9 cellular contexts compared by ENCODE assay signal in genomic region chr1:235938714-235939487, GRCh38.
DNase-seq lines count a peak whose midpoint lies in the region; ATAC-seq and FAIRE-seq lines count a peak whose summit lies in the region.
"Had no signal": no experiment of that assay in that cellular context is flagged by ENCODE, and none has a peak within 500 bp of the region (broad histone marks: within the 10 kb centered on the region; RNA-seq: fewer than 3 reads in every experiment).

No MANE protein-coding gene starts in this region.

- intact Hi-C loops in naive thymus-derived CD4-positive, alpha-beta T cell (cut with micrococcal nuclease) = no loop called here

- peaks cover 0 to 13% of the 10 kb centered on the region in 2 donors for H3K4me1 ChIP-seq in naive thymus-derived CD4-positive, alpha-beta T cell (ENCODE audit: control insufficient read depth in 2 of 2, insufficient read depth in 2 of 2, low read length in 2 of 2)

- peaks cover 3% of the 10 kb centered on the region for H3K27me3 Mint-ChIP-seq in activated CD8-positive, alpha-beta T cell treated with anti-CD3 and anti-CD28 coated beads, Interleukin-2, amount 10 ng/mL, durations not matched to agents 7 days and 5 days (ENCODE audit: low read depth)
- H3K27me3 Mint-ChIP-seq in naive thymus-derived CD4-positive, alpha-beta T cell = peaks cover 0 to 10% (median 0%) of the 10 kb centered on the region in 5 donors

- H3K4me1 Mint-ChIP-seq in activated CD8-positive, alpha-beta T cell treated with anti-CD3 and anti-CD28 coated beads, Interleukin-2, amount 10 ng/mL, durations not matched to agents 7 days and 5 days (ENCODE audit: low read depth) = peaks cover 42% of the 10 kb centered on the region
- peaks cover 10 to 40% (median 26%) of the 10 kb centered on the region in 7 donors for H3K4me1 Mint-ChIP-seq in naive thymus-derived CD4-positive, alpha-beta T cell

- no peaks in the 10 kb centered on the region for H3K36me3 ChIP-seq in naive thymus-derived CD4-positive, alpha-beta T cell (ENCODE audit: control insufficient read depth in 2 of 3, insufficient read depth in 3 of 3, low read length in 3 of 3)

- DNase-seq in GM18507 (ENCODE audit: extremely low spot score, insufficient read length, low read depth) (no peak), ureter (ENCODE audit: low spot score) (no peak), NCI-H510A treated with DMSO at 0.1 percent for 48 hours (lab: John Stamatoyannopoulos, UW) (no peak), mucosa of gallbladder (ENCODE audit: low spot score) (no peak), GOT3 (lab: John Stamatoyannopoulos, UW) (no peak)
- no peak for DNase-seq in activated CD8-positive, alpha-beta T cell treated with anti-CD3 and anti-CD28 coated beads, Interleukin-2, amount 10 ng/mL, durations not matched to agents 7 days and 5 days
- DNase-seq in naive thymus-derived CD4-positive, alpha-beta T cell = no peak
- DNase-seq: stimulated activated CD4-positive, alpha-beta T cell treated with anti-CD3 and anti-CD28 coated beads, Interleukin-12 subunit alpha, Interleukin-12 subunit beta, amount 100 ng/mL, for 4 hours had no signal

- CTCF ChIA-PET in activated CD8-positive, alpha-beta T cell treated with anti-CD3 and anti-CD28 coated beads, Interleukin-2, amount 10 ng/mL, durations not matched to agents 7 days and 5 days (lab: Charles Lee) = interaction anchor here (0.9 to 3.4 kb wide), 7 partner anchors 13 to 96 kb away, joined by 3 to 10 read pairs (median 3); partner anchors contain the start of gene LYST
- CTCF ChIA-PET in naive thymus-derived CD4-positive, alpha-beta T cell (lab: Charles Lee) = no interaction called here

- H3K4me3 Mint-ChIP-seq in activated CD8-positive, alpha-beta T cell treated with anti-CD3 and anti-CD28 coated beads, Interleukin-2, amount 10 ng/mL, durations not matched to agents 7 days and 5 days = peak overlapping the region; percentile 41
- H3K4me3 Mint-ChIP-seq in naive thymus-derived CD4-positive, alpha-beta T cell = peak overlapping the region in 1 of 10 donors; percentile 66

- peak; percentile 81 for FAIRE-seq in GM18507 (lab: Jason Lieb, UNC)

- H3K36me3 Mint-ChIP-seq in activated CD8-positive, alpha-beta T cell treated with anti-CD3 and anti-CD28 coated beads, Interleukin-2, amount 10 ng/mL, durations not matched to agents 7 days and 5 days (ENCODE audit: low read depth) = peaks cover 3% of the 10 kb centered on the region
- H3K36me3 Mint-ChIP-seq in naive thymus-derived CD4-positive, alpha-beta T cell = peaks cover 0 to 9% (median 0%) of the 10 kb centered on the region in 5 donors

- H3K4me3 ChIP-seq in naive thymus-derived CD4-positive, alpha-beta T cell (ENCODE audit: low read length) = no peak overlapping the region

- POLR2A ChIA-PET in activated CD8-positive, alpha-beta T cell treated with anti-CD3 and anti-CD28 coated beads, Interleukin-2, amount 10 ng/mL, durations not matched to agents 7 days and 5 days (lab: Charles Lee) = interaction anchor here (1.1 kb wide), 1 partner anchor 15 kb away, joined by 3 read pairs; no protein-coding TSS in a partner anchor
- POLR2A ChIA-PET in naive thymus-derived CD4-positive, alpha-beta T cell (lab: Charles Lee) = interaction anchor here (0.6 to 1.1 kb wide), 2 partner anchors 17 to 21 kb away, joined by 3 read pairs; no protein-coding TSS in a partner anchor

- H3K27me3 ChIP-seq in naive thymus-derived CD4-positive, alpha-beta T cell (ENCODE audit: control insufficient read depth in 2 of 2, insufficient read depth in 2 of 2, low read length in 2 of 2) = no peaks in the 10 kb centered on the region

- H3K27ac Mint-ChIP-seq in activated CD8-positive, alpha-beta T cell treated with anti-CD3 and anti-CD28 coated beads, Interleukin-2, amount 10 ng/mL, durations not matched to agents 7 days and 5 days = peak overlapping the region; percentile 79
- H3K27ac Mint-ChIP-seq in naive thymus-derived CD4-positive, alpha-beta T cell = peak overlapping the region in 2 of 9 donors; percentile 56 to 68

- no peaks in the 10 kb centered on the region for H3K9me3 ChIP-seq in naive thymus-derived CD4-positive, alpha-beta T cell (ENCODE audit: control insufficient read depth in 2 of 3, low read length in 3 of 3)

- ATAC-seq in HG03159 (IDR thresholded peaks at IDR 0.05; ENCODE audit: unreplicated experiment) = peak; percentile 56
- ATAC-seq in activated CD8-positive, alpha-beta T cell treated with anti-CD3 and anti-CD28 coated beads, Interleukin-2, amount 10 ng/mL, durations not matched to agents 7 days and 5 days = peak; percentile 31
- peak; percentile 71 for ATAC-seq in naive thymus-derived CD4-positive, alpha-beta T cell

- no peaks in the 10 kb centered on the region for H3K9me3 Mint-ChIP-seq in activated CD8-positive, alpha-beta T cell treated with anti-CD3 and anti-CD28 coated beads, Interleukin-2, amount 10 ng/mL, durations not matched to agents 7 days and 5 days (ENCODE audit: insufficient read depth)
- H3K9me3 Mint-ChIP-seq in naive thymus-derived CD4-positive, alpha-beta T cell = no peaks in the 10 kb centered on the region

- H3K27ac ChIP-seq in naive thymus-derived CD4-positive, alpha-beta T cell (ENCODE audit: low read depth, low read length) = no peak overlapping the region
